13 cellular contexts compared by ENCODE assay signal in the genomic region with DNA sequence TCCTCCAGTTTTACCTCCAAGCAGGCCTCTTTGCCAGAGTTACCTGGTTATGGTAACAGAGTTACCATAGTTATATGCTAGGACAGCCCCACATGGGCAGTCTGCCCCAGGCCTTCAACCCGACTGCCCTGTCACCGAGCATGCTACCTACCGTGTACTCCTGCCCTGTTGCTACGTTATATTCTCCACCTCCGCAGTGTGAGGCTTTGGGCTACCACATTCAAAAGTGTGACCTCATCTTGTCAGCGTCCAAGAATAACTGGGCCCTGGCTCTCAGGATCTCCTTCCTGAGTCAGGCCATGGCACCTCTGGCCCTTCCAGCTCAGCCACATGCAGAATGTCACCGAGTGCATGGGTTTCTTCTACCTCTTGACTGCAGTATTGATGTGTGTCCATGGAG. TPM values are rescaled to one million over a fixed set of nuclear protein-coding genes. Genes with fewer than 3 reads are reported as not detected.
A peak's percentile ranks its signal among the peaks of the same experiment; 100 is the strongest.
DNase-seq lines count a peak whose midpoint lies in the region; ATAC-seq and TF ChIP-seq lines count a peak whose summit lies in the region.
"Had no signal": no experiment of that assay in that cellular context is flagged by ENCODE, and none has a peak within 500 bp of the region (broad histone marks: within the 10 kb centered on the region; RNA-seq: fewer than 3 reads in every experiment).

No MANE protein-coding gene starts in this region.

- H3K4me3 ChIP-seq in fibroblast of the aortic adventitia (ENCODE audit: low read depth, low read length) (no peak overlapping the region), aorta (ENCODE audit: low read length in 2 of 2) (peak overlapping the region in 1 of 2 donors; percentile 22)
- H3K4me3 ChIP-seq: K562 had no signal

- WGBS in aorta, 2 donors: 2 to 6% methylated on average over 7 of the region's 7 CpGs

- no peak overlapping the region for H3K4me3 Mint-ChIP-seq in activated T-cell treated with anti-CD3 and anti-CD28 coated beads, Interleukin-2, amount 50 U/mL, for 24 hours
- peak overlapping the region; percentile 71 for H3K4me3 Mint-ChIP-seq in natural killer cell
- H3K4me3 Mint-ChIP-seq: mesothelial cell of epicardium had no signal

- H3K4me1 ChIP-seq in aorta (ENCODE audit: control insufficient read depth in 1 of 2, insufficient read depth in 2 of 2, low read length in 2 of 2): peaks cover 14 to 18% of the 10 kb centered on the region in 2 donors

- no peaks in the 10 kb centered on the region for H3K36me3 ChIP-seq in aorta (ENCODE audit: control insufficient read depth in 1 of 2, insufficient read depth in 2 of 2, low read length in 1 of 2)

- no peaks in the 10 kb centered on the region for H3K27me3 Mint-ChIP-seq in activated T-cell treated with anti-CD3 and anti-CD28 coated beads, Interleukin-2, amount 50 U/mL, for 24 hours
- H3K27me3 Mint-ChIP-seq in natural killer cell (ENCODE audit: low read depth in 2 of 2): no peaks in the 10 kb centered on the region

- no peaks in the 10 kb centered on the region for H3K9me3 ChIP-seq in aorta (ENCODE audit: control insufficient read depth, low read length)

- DNase-seq in activated T-cell treated with anti-CD3 and anti-CD28 coated beads, Interleukin-2, amount 50 U/mL, for 24 hours: no peak
- DNase-seq in activated T-cell treated with anti-CD3 and anti-CD28 coated beads for 4 hours (no peak), fibroblast of the aortic adventitia (ENCODE audit: low read depth) (peak; percentile 71), natural killer cell (no peak), aorta (peak; percentile 78 to 84), HPDE6-E6E7 (ENCODE audit: extremely low spot score) (no peak), posterior vena cava (ENCODE audit: low spot score) (no peak)
- DNase-seq: activated gamma-delta T cell had no signal

- no peaks in the 10 kb centered on the region for H3K9me3 Mint-ChIP-seq in activated T-cell treated with anti-CD3 and anti-CD28 coated beads, Interleukin-2, amount 50 U/mL, for 24 hours
- no peaks in the 10 kb centered on the region for H3K9me3 Mint-ChIP-seq in natural killer cell
- H3K9me3 Mint-ChIP-seq: mesothelial cell of epicardium had no signal

- peak; percentile 46 to 69 (median 67) for ATAC-seq in natural killer cell
- ATAC-seq in aorta (ENCODE audit: low FRiP score): peak; percentile 83
- no peak for ATAC-seq in HG03521 (IDR thresholded peaks at IDR 0.05; ENCODE audit: unreplicated experiment)

- peaks cover 87% of the 10 kb centered on the region for H3K4me1 Mint-ChIP-seq in activated T-cell treated with anti-CD3 and anti-CD28 coated beads, Interleukin-2, amount 50 U/mL, for 24 hours (ENCODE audit: low read depth)
- H3K4me1 Mint-ChIP-seq in natural killer cell: peaks cover 97 to 98% of the 10 kb centered on the region in 2 donors

- peaks cover 54% of the 10 kb centered on the region for H3K36me3 Mint-ChIP-seq in activated T-cell treated with anti-CD3 and anti-CD28 coated beads, Interleukin-2, amount 50 U/mL, for 24 hours (ENCODE audit: low read depth)
- no peaks in the 10 kb centered on the region for H3K36me3 Mint-ChIP-seq in natural killer cell

- intact Hi-C loops in natural killer cell (cut with micrococcal nuclease) (no loop called here), aorta (cut with DNase I) (no loop called here), posterior vena cava (cut with DNase I) (no loop called here)

- no peaks in the 10 kb centered on the region for H3K27me3 ChIP-seq in aorta (ENCODE audit: control insufficient read depth in 1 of 2, insufficient read depth in 2 of 2, low read length in 1 of 2)

- TF ChIP-seq CTCF in fibroblast of the aortic adventitia (IDR thresholded peaks at IDR 0.05; ENCODE audit: insufficient read depth, low read length) (no peak), natural killer cell (IDR thresholded peaks at IDR 0.05) (no peak)

- peak overlapping the region; percentile 47 for H3K27ac Mint-ChIP-seq in activated T-cell treated with anti-CD3 and anti-CD28 coated beads, Interleukin-2, amount 50 U/mL, for 24 hours
- peak overlapping the region; percentile 74 to 89 for H3K27ac Mint-ChIP-seq in natural killer cell

- peak overlapping the region; percentile 49 to 98 for H3K27ac ChIP-seq in aorta (ENCODE audit: low read depth in 1 of 2, low read length in 2 of 2)
- H3K27ac ChIP-seq: 22Rv1, epithelial cell of prostate had no signal

RNA-seq across cellular contexts. Expression of a gene that starts 8.9 kb away (rescaled TPM):
- 18.5 and 31.0 TPM in 2 replicates for total RNA-seq in fibroblast of the aortic adventitia (ENCODE audit: low replicate concordance)
- 100 to 1,000 TPM; 137 to 197 (median 178) TPM for total RNA-seq in natural killer cell
- total RNA-seq in aorta: 100 to 1,000 TPM in 1 of 2 donors, 10 to 100 TPM in 1; 81.3 to 117 TPM
- 10 to 100 TPM; 40.2 to 54.1 TPM for polyA plus RNA-seq in aorta
- 100 to 1,000 TPM in 1 of 2 donors, 10 to 100 TPM in 1; 69.0 to 102 TPM for total RNA-seq in posterior vena cava

RNA-seq across cellular contexts. Expression of a gene that starts 58.3 kb away (rescaled TPM):
- total RNA-seq in fibroblast of the aortic adventitia (ENCODE audit: low replicate concordance): 19.7 and 27.7 TPM in 2 replicates
- total RNA-seq in natural killer cell: under 1 TPM; 0.16 to 0.66 (median 0.43) TPM
- 10 to 100 TPM in 1 of 2 donors, 1 to 10 TPM in 1; 8.2 to 10.7 TPM for total RNA-seq in aorta
- polyA plus RNA-seq in aorta: 1 to 10 TPM; 2.8 to 4.2 TPM
- 10 to 100 TPM in 1 of 2 donors, 1 to 10 TPM in 1; 8.4 to 10.7 TPM for total RNA-seq in posterior vena cava

Comparison
In these comparisons a context has a peak if more than half of its experiments do, and no peak if none do; other contexts are left out.
1. DNase-seq: peak in fibroblast of the aortic adventitia (single experiment) and aorta (2 of 2); none in activated T-cell treated with anti-CD3 and anti-CD28 coated beads, Interleukin-2, amount 50 U/mL, for 24 hours (single experiment), activated T-cell treated with anti-CD3 and anti-CD28 coated beads for 4 hours (single experiment), natural killer cell (single experiment), HPDE6-E6E7 (single experiment) and posterior vena cava (single experiment).
2. RNA of a gene that starts 58.3 kb away (total RNA-seq): 19.7 to 27.7 TPM in fibroblast of the aortic adventitia, 8.2 to 10.7 TPM in aorta and 8.4 to 10.7 TPM in posterior vena cava; 0.16 to 0.66 TPM in natural killer cell; every median in the first group is over 4 times any median in the second.